26 cellular contexts compared by ENCODE assay signal in the genomic region with DNA sequence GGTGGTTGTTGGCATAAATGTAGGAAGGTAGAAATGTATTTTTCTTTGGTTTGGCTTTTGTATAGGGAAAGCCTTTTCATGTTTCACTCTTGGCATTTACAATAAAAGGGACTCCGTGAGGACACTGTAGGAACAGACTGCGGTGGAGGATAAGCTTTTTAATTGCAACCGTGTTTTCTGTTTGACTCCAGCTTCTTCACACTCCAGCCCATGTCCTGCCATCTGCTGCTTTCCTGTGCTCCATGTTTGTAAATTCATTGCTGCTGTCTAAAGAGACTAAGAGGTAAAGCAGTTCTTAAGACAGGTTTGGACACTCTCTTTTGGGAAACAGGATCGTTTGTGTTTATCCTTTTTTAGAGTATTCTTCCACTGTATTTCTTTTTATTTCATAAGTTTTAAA.
"Had no signal": no experiment of that assay in that cellular context is flagged by ENCODE, and none has a peak within 500 bp of the region (broad histone marks: within the 10 kb centered on the region; RNA-seq: fewer than 3 reads in every experiment).

No MANE protein-coding gene starts in this region.

- H3K4me1 ChIP-seq: heart left ventricle, spleen, tibial nerve had no signal

- H3K27ac ChIP-seq: heart left ventricle, spleen, tibial nerve had no signal

- H3K4me3 Mint-ChIP-seq: activated CD4-positive, alpha-beta T cell treated with anti-CD3 and anti-CD28 coated beads for 36 hours; central memory CD8-positive, alpha-beta T cell; dendritic cell treated with granulocyte-macrophage colony-stimulating factor and Interleukin-4, amounts not matched to agents 40 ng/mL and 50 ng/mL, for 4 days; endodermal cell; immature natural killer cell; mesothelial cell of epicardium; naive B cell; neural crest cell; T-cell; T-helper 2 cell treated with Interferon-gamma antibody and Interleukin-4, amounts not matched to agents 5 μg/mL and 100 μg/mL, for 36 hours had no signal

- ATAC-seq: activated CD4-positive, alpha-beta T cell treated with anti-CD3 and anti-CD28 coated beads for 36 hours; esophagus mucosa; heart left ventricle; right cardiac atrium; T-cell had no signal

- H3K27me3 ChIP-seq: heart left ventricle, spleen, tibial nerve had no signal

- H3K4me3 ChIP-seq: heart left ventricle, spleen, tibial nerve had no signal

- H3K9me3 ChIP-seq: heart left ventricle, spleen, tibial nerve had no signal

- H3K27ac Mint-ChIP-seq: activated CD4-positive, alpha-beta T cell treated with anti-CD3 and anti-CD28 coated beads for 36 hours; dendritic cell treated with granulocyte-macrophage colony-stimulating factor and Interleukin-4, amounts not matched to agents 40 ng/mL and 50 ng/mL, for 4 days; endodermal cell; T-helper 2 cell treated with Interferon-gamma antibody and Interleukin-4, amounts not matched to agents 5 μg/mL and 100 μg/mL, for 36 hours had no signal

- H3K4me1 Mint-ChIP-seq: activated CD4-positive, alpha-beta T cell treated with anti-CD3 and anti-CD28 coated beads for 36 hours; central memory CD8-positive, alpha-beta T cell; immature natural killer cell; mesothelial cell of epicardium; naive B cell; neural crest cell; T-cell had no signal

- DNase-seq: activated CD4-positive, alpha-beta T cell treated with anti-CD3 and anti-CD28 coated beads for 36 hours; activated CD4-positive, alpha-beta T cell treated with anti-CD3 and anti-CD28 coated beads, Interleukin-2, amount 50 U/mL, for 4 hours; activated CD4-positive, CD25-positive, alpha-beta regulatory T cell; activated CD8-positive, alpha-beta memory T cell treated with anti-CD3 and anti-CD28 coated beads for 24 hours; activated CD8-positive, alpha-beta memory T cell treated with anti-CD3 and anti-CD28 coated beads, Interleukin-2, amount 50 U/mL, for 4 hours; activated effector memory CD4-positive, alpha-beta T cell treated with Interleukin-2 at 50 U/mL for 16 hours; activated naive CD4-positive, alpha-beta T cell treated with Interleukin-2 at 50 U/mL for 16 hours; activated T-cell treated with anti-CD3 and anti-CD28 coated beads, Interleukin-2, amount 50 U/mL, for 48 hours; endodermal cell; foreskin fibroblast; heart left ventricle; hypothalamus; immature natural killer cell; naive B cell; nucleus accumbens; right cardiac atrium; spleen; stimulated activated naive CD4-positive, alpha-beta T cell treated with Interleukin-2 at 50 U/mL for 16 hours; T-cell had no signal

- H3K27me3 Mint-ChIP-seq: activated CD4-positive, alpha-beta T cell treated with anti-CD3 and anti-CD28 coated beads for 36 hours; central memory CD8-positive, alpha-beta T cell; dendritic cell treated with granulocyte-macrophage colony-stimulating factor and Interleukin-4, amounts not matched to agents 40 ng/mL and 50 ng/mL, for 4 days; naive B cell; T-cell had no signal

- H3K9me3 Mint-ChIP-seq: central memory CD8-positive, alpha-beta T cell; dendritic cell treated with granulocyte-macrophage colony-stimulating factor and Interleukin-4, amounts not matched to agents 40 ng/mL and 50 ng/mL, for 4 days; endodermal cell; immature natural killer cell; mesothelial cell of epicardium; naive B cell; neural crest cell; T-cell; T-helper 2 cell treated with Interferon-gamma antibody and Interleukin-4, amounts not matched to agents 5 μg/mL and 100 μg/mL, for 36 hours had no signal
